17 cellular contexts compared by ENCODE assay signal in genomic region chr11:127056338-127056971, GRCh38. TPM values are rescaled to one million over a fixed set of nuclear protein-coding genes. Genes with fewer than 3 reads are reported as not detected.
A peak's percentile ranks its signal among the peaks of the same experiment; 100 is the strongest.
DNase-seq lines count a peak whose midpoint lies in the region; ATAC-seq, FAIRE-seq and TF ChIP-seq lines count a peak whose summit lies in the region.
"Had no signal": no experiment of that assay in that cellular context is flagged by ENCODE, and none has a peak within 500 bp of the region (broad histone marks: within the 10 kb centered on the region; RNA-seq: fewer than 3 reads in every experiment).

No MANE protein-coding gene starts in this region.

- no peak for TF ChIP-seq POLR2A in A549 (IDR thresholded peaks at IDR 0.05; ENCODE audit: low read length)
- TF ChIP-seq POLR2A in K562 (conservative IDR thresholded peaks at IDR 0.05), result no peak

- BruUV-seq in K562 (replicated peaks; lab: Mats Ljungman, UMichigan), result no TSS peak

- no peak for FAIRE-seq in A549 (lab: Jason Lieb, UNC)
- no peak for FAIRE-seq in K562 (lab: Jason Lieb, UNC)

- H3K4me2 ChIP-seq in A549 (no peak overlapping the region), K562 (ENCODE audit: insufficient read depth, low read length) (no peak overlapping the region)
- H3K4me2 ChIP-seq: BLaER1 had no signal

- intact Hi-C loops in K562 (cut with micrococcal nuclease), result no loop called here

- no peaks in the 10 kb centered on the region for H4K20me1 ChIP-seq in K562 (replicated peaks; ENCODE audit: control insufficient read depth, insufficient read depth, low read length)
- H4K20me1 ChIP-seq: BLaER1 had no signal

- no peaks in the 10 kb centered on the region; a peak in 1 of 5 replicates for H3K27me3 ChIP-seq in K562 (ENCODE audit: control insufficient read depth in 2 of 2, insufficient read depth in 2 of 2, low read length in 2 of 2)
- H3K27me3 ChIP-seq: BLaER1, cardiac muscle cell, left lung, SJCRH30 had no signal

- no peak for TF ChIP-seq RAD21 in A549 (conservative IDR thresholded peaks at IDR 0.05 in 1 of 2, IDR thresholded peaks at IDR 0.05 in 1 of 2)
- no peak for TF ChIP-seq RAD21 in K562 (CRISPR knock-in tag; conservative IDR thresholded peaks at IDR 0.05 in 1 of 2, IDR thresholded peaks at IDR 0.05 in 1 of 2)

- peak in 1 of 2 experiments; percentile 57; a peak in 2 of 6 replicates for ATAC-seq in A549
- peak; percentile 81 for ATAC-seq in K562
- no peak for ATAC-seq in omental fat pad (ENCODE audit: low FRiP score)
- ATAC-seq: activated naive CD4-positive, alpha-beta T cell treated with anti-CD3 and anti-CD28 coated beads, Interleukin-2, amount 50 U/mL, for 72 hours; left lung; natural killer cell treated with Interleukin-12 subunit alpha and Interleukin-12 subunit beta and Interleukin-15 and Interleukin-18, amount 100 ng/mL, for 72 hours; stimulated activated naive CD8-positive, alpha-beta T cell treated with anti-CD3 and anti-CD28 coated beads, Interleukin-15, amount 100 ng/mL, for 72 hours had no signal

- TF ChIP-seq EP300 in A549 (IDR thresholded peaks at IDR 0.05), result no peak
- TF ChIP-seq EP300 in K562 (IDR thresholded peaks at IDR 0.05; ENCODE audit: low read length), result no peak

- TF ChIP-seq CTCF in A549 (IDR thresholded peaks at IDR 0.05) (no peak), K562 (IDR thresholded peaks at IDR 0.05 in 2 of 3, conservative IDR thresholded peaks at IDR 0.05 in 1 of 3; ENCODE audit: insufficient read depth in 2 of 3, low read depth in 1 of 3, low read length in 3 of 3) (no peak), omental fat pad (IDR thresholded peaks at IDR 0.05) (no peak), GM10248 (IDR thresholded peaks at IDR 0.05; ENCODE audit: control extremely low read depth, extremely low read depth, low read depth, missing control alignments) (no peak)

- H3K27ac ChIP-seq in A549 (no peak overlapping the region), K562 (ENCODE audit: extremely low read depth, low read depth, low read length) (no peak overlapping the region)
- H3K27ac ChIP-seq: BLaER1, cardiac muscle cell, left lung, SJCRH30 had no signal

- H3K4me1 ChIP-seq in A549, result peaks cover 11% of the 10 kb centered on the region; the same call in 2 of the 3 replicates
- H3K4me1 ChIP-seq in K562 (replicated peaks in 1 of 2; ENCODE audit: control insufficient read depth in 2 of 2, insufficient read depth in 2 of 2, low read length in 2 of 2), result no peaks in the 10 kb centered on the region
- H3K4me1 ChIP-seq: BLaER1, left lung, SJCRH30 had no signal

- H3K9me3 ChIP-seq in A549 (no peaks in the 10 kb centered on the region), K562 (replicated peaks; ENCODE audit: control insufficient read depth, insufficient read depth, low read depth, low read length) (no peaks in the 10 kb centered on the region)
- H3K9me3 ChIP-seq: BLaER1, left lung, SJCRH30 had no signal

- no peak overlapping the region for H2AFZ ChIP-seq in K562 (ENCODE audit: low read depth, low read length)

- no peaks in the 10 kb centered on the region for H3K36me3 ChIP-seq in K562 (ENCODE audit: control insufficient read depth, insufficient read depth, low read length)
- H3K36me3 ChIP-seq: BLaER1, cardiac muscle cell, left lung, SJCRH30 had no signal

- H3K79me2 ChIP-seq in K562 (ENCODE audit: control insufficient read depth, insufficient read depth, low read length), result no peaks in the 10 kb centered on the region

- 60% methylated on average over 6 of the region's 6 CpGs for WGBS in A549 (ENCODE audit: missing lambda C conversion rate)
- WGBS in K562 (ENCODE audit: insufficient coverage, low coverage, missing lambda C conversion rate), result 0% methylated on average over 6 of the region's 6 CpGs

- DNase-seq in A549 (ENCODE audit: low read depth in 1 of 2, low spot score in 1 of 2), result peak in 1 of 2 experiments; percentile 6
- DNase-seq in GM03348 (ENCODE audit: low spot score), result peak; percentile 15
- peak; percentile 9 for DNase-seq in Jurkat, Clone E6-1 (ENCODE audit: low read depth, low spot score)
- DNase-seq in K562 (ENCODE audit: extremely low read depth in 1 of 4, low spot score in 3 of 4), result peak; percentile 6 to 27 (median 16)
- DNase-seq in OCI-M2 (lab: John Stamatoyannopoulos, UW; ENCODE audit: unreplicated experiment), result no peak
- DNase-seq in omental fat pad (ENCODE audit: low spot score), result no peak
- no peak for DNase-seq in HuH-7.5 (ENCODE audit: low spot score)
- no peak for DNase-seq in GM10248 (ENCODE audit: extremely low spot score)
- DNase-seq: activated B cell treated with CpG ODN at 0.5 μM for 24 hours; activated CD8-positive, alpha-beta memory T cell treated with anti-CD3 and anti-CD28 coated beads, Interleukin-2, amount 50 U/mL, for 48 hours; left lung; stimulated activated naive CD8-positive, alpha-beta T cell treated with anti-CD3 and anti-CD28 coated beads, Interleukin-15, amount 100 ng/mL, for 72 hours had no signal

- no peak overlapping the region for H3K9ac ChIP-seq in K562 (ENCODE audit: insufficient read depth in 1 of 2, low read depth in 2 of 2, low read length in 2 of 2)
- H3K9ac ChIP-seq: BLaER1 had no signal

- H3K4me3 ChIP-seq in A549, result no peak overlapping the region
- H3K4me3 ChIP-seq in Jurkat, Clone E6-1 (ENCODE audit: low read length), result no peak overlapping the region
- H3K4me3 ChIP-seq in K562, result no peak overlapping the region
- H3K4me3 ChIP-seq: BLaER1, cardiac muscle cell, left lung, SJCRH30 had no signal

- H3K9me1 ChIP-seq in K562 (ENCODE audit: control insufficient read depth, insufficient read depth, low read length), result no peaks in the 10 kb centered on the region

- CTCF ChIA-PET in A549 (lab: Yijun Ruan, JAX) (no interaction called here), K562 (lab: Yijun Ruan, JAX; ENCODE audit: low intra/inter-chr PET ratio) (no interaction called here), GM10248 (lab: Yijun Ruan, JAX) (interaction anchor here (1.6 kb wide), 1 partner anchor 8 kb away, joined by 4 read pairs; no protein-coding TSS in a partner anchor)

- POLR2A ChIA-PET in A549 (lab: Yijun Ruan, JAX) (no interaction called here), K562 (lab: Yijun Ruan, JAX) (no interaction called here), GM10248 (lab: Yijun Ruan, JAX) (no interaction called here)

- in situ Hi-C loops in K562 (cut with MboI), result no loop called here

TF ChIP-seq in A549, 52 proteins besides CTCF, POLR2A, EP300 and RAD21:
- TF ChIP-seq USF2 (IDR thresholded peaks at IDR 0.05), result peak; percentile 37; the same call in 1 of the 2 replicates
- no peak for TF ChIP-seq FOXS1 (CRISPR knock-in tag; IDR thresholded peaks at IDR 0.05)

TF ChIP-seq in K562, 482 proteins besides CTCF, POLR2A, EP300 and RAD21 (continues in another document):
- TF ChIP-seq PCBP2 (IDR thresholded peaks at IDR 0.05; ENCODE audit: low read depth, low read length, poor library complexity, severe bottlenecking) (no peak), SIX5 (IDR thresholded peaks at IDR 0.05; ENCODE audit: borderline replicate concordance in 1 of 2, insufficient read depth in 1 of 2, low read depth in 1 of 2, low read length in 2 of 2) (peak; percentile 33 to 37; a peak in 2 of 4 replicates), USF2 (CRISPR knock-in tag; IDR thresholded peaks at IDR 0.05) (peak; percentile 93), ZBTB43 (CRISPR knock-in tag; IDR thresholded peaks at IDR 0.05) (no peak), CXXC5 (CRISPR knock-in tag; IDR thresholded peaks at IDR 0.05) (no peak)

RNA-seq across cellular contexts. Expression of gene KIRREL3, which starts 55.9 kb away (rescaled TPM):
- polyA plus RNA-seq in A549 (2011; rRNA removed) (3.0 and 3.1 TPM in 2 replicates), A549 (2017; fragmentation: RNase III; extraction: RNeasy Plus Mini Kit Qiagen cat#74134 plus additional on column Dnase treatment) (11.0 to 11.7 TPM (median 11.5 TPM) in 3 replicates), K562 (2011; rRNA removed) (not detected in 2 replicates), K562 (2014; fragmentation: Illumina TruSeq; extraction: Trizol) (not detected in 2 replicates), K562 (2014; fragmentation: Nextera tagmentation; extraction: Ambion mirVana) (under 1 TPM in 1 of 2 experiments, not detected in 1; 0.10 TPM), K562 (2014; rRNA removed) (not detected in 2 replicates)
- 6.3 and 8.3 TPM in 2 replicates for polyA plus RNA-seq in A549 (2012; cell fraction: cytosol; rRNA removed)
- 24.5 and 25.4 TPM in 2 replicates for polyA plus RNA-seq in A549 (2012; cell fraction: nucleus; rRNA removed)
- 5.1 and 8.7 TPM in 2 replicates for polyA minus RNA-seq in A549 (2011; rRNA and poly(A)+ RNA removed)
- polyA plus RNA-seq in Jurkat, Clone E6-1 (2012; ENCODE audit: insufficient read depth, insufficient read length), result not detected
- not detected in 2 replicates for total RNA-seq in K562 (2011; cell fraction: chromatin; rRNA removed; ENCODE audit: low replicate concordance)
- total RNA-seq in K562 (2011; cell fraction: nucleolus; rRNA removed), result not detected in 2 replicates
- not detected in 2 replicates for total RNA-seq in K562 (2011; cell fraction: nucleoplasm; rRNA removed)
- total RNA-seq in K562 (2014; rRNA removed) (not detected in 2 replicates), K562 (2014; rRNA removed; fragmentation: Illumina TruSeq; extraction: Trizol) (not detected in 2 replicates), K562 (2015; rRNA removed; fragmentation: Illumina TruSeq; extraction: Trizol) (0.04 TPM in 1 of 2 replicates, not detected in the other), K562 (2021) (not detected in 2 replicates), omental fat pad (under 1 TPM in 2 of 4 donors, not detected in 2; 0.09 to 0.60 TPM)
- not detected in 2 replicates for polyA plus RNA-seq in K562 (2011; cell fraction: cytosol; rRNA removed)
- not detected in 2 replicates for polyA plus RNA-seq in K562 (2011; cell fraction: nucleus; rRNA removed)
- polyA plus RNA-seq in K562 (2012), result 0.36 and 0.44 TPM in 2 replicates
- not detected in 2 replicates for polyA minus RNA-seq in K562 (2011; rRNA and poly(A)+ RNA removed)
- not detected in 2 replicates for polyA minus RNA-seq in K562 (2011; cell fraction: cytosol; rRNA and poly(A)+ RNA removed)
- not detected in 2 replicates for polyA minus RNA-seq in K562 (2011; cell fraction: nucleus; rRNA and poly(A)+ RNA removed)
- total RNA-seq: activated B cell treated with CpG ODN at 0.5 μM for 24 hours; activated naive CD4-positive, alpha-beta T cell treated with anti-CD3 and anti-CD28 coated beads, Interleukin-2, amount 50 U/mL, for 72 hours; left lung; natural killer cell treated with Interleukin-12 subunit alpha and Interleukin-12 subunit beta and Interleukin-15 and Interleukin-18, amount 100 ng/mL, for 72 hours had no signal

Comparison
In these comparisons a context has a peak if more than half of its experiments do, and no peak if none do; other contexts are left out.
1. DNase-seq: peak in GM03348 (single experiment), Jurkat, Clone E6-1 (single experiment) and K562 (4 of 4); none in OCI-M2 (single experiment), omental fat pad (single experiment), HuH-7.5 (single experiment) and GM10248 (single experiment).
2. Of the 35 proteins assayed by ChIP-seq in both K562 and A549: peak only in K562: none; only in A549: none; in both: USF2; in neither: 34.